21 cellular contexts compared by ENCODE assay signal in genomic region chr6:6715465-6715864, GRCh38.
"Had no signal": no experiment of that assay in that cellular context is flagged by ENCODE, and none has a peak within 500 bp of the region (broad histone marks: within the 10 kb centered on the region; RNA-seq: fewer than 3 reads in every experiment).

No MANE protein-coding gene starts in this region.

- H3K9me3 Mint-ChIP-seq: mesothelial cell of epicardium; nephron; stimulated activated naive B cell treated with anti-CD40 and anti-IgM and Interleukin-4, amounts not matched to agents 10 μg/mL and 1 μg/mL and 100 μg/mL, for 72 hours; stimulated activated naive CD8-positive, alpha-beta T cell treated with anti-CD3 and anti-CD28 coated beads, Interleukin-15, amount 100 ng/mL, for 72 hours had no signal

- H3K79me2 ChIP-seq: parathyroid adenoma had no signal

- FAIRE-seq: frontal cortex, islet of Langerhans had no signal

- H3K4me3 Mint-ChIP-seq: mesothelial cell of epicardium; naive B cell; nephron; stimulated activated naive B cell treated with anti-CD40 and anti-IgM and Interleukin-4, amounts not matched to agents 10 μg/mL and 1 μg/mL and 100 μg/mL, for 72 hours; stimulated activated naive CD8-positive, alpha-beta T cell treated with anti-CD3 and anti-CD28 coated beads, Interleukin-15, amount 100 ng/mL, for 72 hours had no signal

- H3K9ac ChIP-seq: parathyroid adenoma had no signal

- H3K27ac ChIP-seq: parathyroid adenoma, prostate gland, right lobe of liver, testis, tibial nerve had no signal

- H3K9me3 ChIP-seq: colonic mucosa, heart left ventricle, prostate gland, right lobe of liver, testis, tibial nerve had no signal

- H3K36me3 Mint-ChIP-seq: mesothelial cell of epicardium; naive B cell; stimulated activated naive B cell treated with anti-CD40 and anti-IgM and Interleukin-4, amounts not matched to agents 10 μg/mL and 1 μg/mL and 100 μg/mL, for 72 hours had no signal

- H2AFZ ChIP-seq: parathyroid adenoma had no signal

- H3K36me3 ChIP-seq: colonic mucosa, heart left ventricle, prostate gland, right lobe of liver, tibial nerve had no signal

- H3K4me3 ChIP-seq: colonic mucosa, heart left ventricle, prostate gland, right lobe of liver, testis, tibial nerve had no signal

- H3K27ac Mint-ChIP-seq: mesothelial cell of epicardium; naive B cell; stimulated activated naive B cell treated with anti-CD40 and anti-IgM and Interleukin-4, amounts not matched to agents 10 μg/mL and 1 μg/mL and 100 μg/mL, for 72 hours; stimulated activated naive CD8-positive, alpha-beta T cell treated with anti-CD3 and anti-CD28 coated beads, Interleukin-15, amount 100 ng/mL, for 72 hours had no signal

- H3K27me3 ChIP-seq: colonic mucosa, heart left ventricle, right lobe of liver, testis, tibial nerve had no signal

- DNase-seq: colonic mucosa; effector CD4-positive, alpha-beta T cell; heart left ventricle; hippocampal formation; mammary epithelial cell; naive B cell; retina; right lobe of liver; stimulated activated CD4-positive, alpha-beta T cell treated with anti-CD3 and anti-CD28 coated beads, Interleukin-2, amount 100 ng/mL, for 24 hours; stimulated activated CD4-positive, alpha-beta T cell treated with anti-CD3 and anti-CD28 coated beads, Interleukin-4, amount 100 ng/mL, for 4 hours; stimulated activated naive B cell treated with anti-CD40 and anti-IgM and Interleukin-4, amounts not matched to agents 10 μg/mL and 1 μg/mL and 100 μg/mL, for 72 hours; stimulated activated naive CD8-positive, alpha-beta T cell treated with anti-CD3 and anti-CD28 coated beads, Interleukin-15, amount 100 ng/mL, for 72 hours; testis had no signal

- ATAC-seq: heart left ventricle; left lobe of liver; stimulated activated naive B cell treated with anti-CD40 and anti-IgM and Interleukin-4, amounts not matched to agents 10 μg/mL and 1 μg/mL and 100 μg/mL, for 72 hours; stimulated activated naive CD8-positive, alpha-beta T cell treated with anti-CD3 and anti-CD28 coated beads, Interleukin-15, amount 100 ng/mL, for 72 hours had no signal

- H3K4me1 ChIP-seq: parathyroid adenoma, prostate gland had no signal
